8 cellular contexts compared by ENCODE assay signal in genomic region chr2:69387770-69388481, GRCh38. TPM values are rescaled to one million over a fixed set of nuclear protein-coding genes. Genes with fewer than 3 reads are reported as not detected.
DNase-seq lines count a peak whose midpoint lies in the region; ATAC-seq and TF ChIP-seq lines count a peak whose summit lies in the region.

No MANE protein-coding gene starts in this region.

- H4K20me1 ChIP-seq in KMS-11 (ENCODE audit: insufficient read depth): no peaks in the 10 kb centered on the region

- peak overlapping the region; percentile 91 for H3K27ac ChIP-seq in C4-2B
- H3K27ac ChIP-seq in KMS-11: 0 out of 2 replicates have a peak overlapping the region, but pooled peaks have one; percentile 35
- H3K27ac ChIP-seq in body of pancreas: peak overlapping the region; percentile 50 to 96 (median 87)
- H3K27ac ChIP-seq in mesodermal cell (ENCODE audit: low read depth, low read length, severe bottlenecking): peak overlapping the region; percentile 96

- H3K4me3 ChIP-seq in KMS-11 (IDR thresholded peaks at IDR 0.05; ENCODE audit: insufficient read depth, low read depth, low read length): no peak overlapping the region
- H3K4me3 ChIP-seq in body of pancreas: no peak overlapping the region
- peak overlapping the region; percentile 91 for H3K4me3 ChIP-seq in mesodermal cell (ENCODE audit: extremely low read depth, insufficient read depth, low read length, poor library complexity, severe bottlenecking)

- DNase-seq in body of pancreas (no peak), NOMO-1 treated with DMSO at 0.1 percent for 48 hours (lab: John Stamatoyannopoulos, UW; ENCODE audit: unreplicated experiment) (no peak), epidermal melanocyte (ENCODE audit: insufficient read length, low spot score) (no peak)
- no peak for DNase-seq in stimulated activated CD4-positive, alpha-beta T cell treated with anti-CD3 and anti-CD28 coated beads, Interleukin-4, amount 100 ng/mL, for 24 hours

- H3K36me3 ChIP-seq in KMS-11 (ENCODE audit: insufficient read depth): no peaks in the 10 kb centered on the region
- H3K36me3 ChIP-seq in body of pancreas (replicated peaks in 1 of 2; ENCODE audit: insufficient read depth in 1 of 2, low read depth in 2 of 2): no peaks in the 10 kb centered on the region
- H3K36me3 ChIP-seq in mesodermal cell (ENCODE audit: control insufficient read depth, insufficient read depth, low read length): peaks cover 10% of the 10 kb centered on the region

- no peaks in the 10 kb centered on the region for H3K9me3 ChIP-seq in body of pancreas
- H3K9me3 ChIP-seq in mesodermal cell (ENCODE audit: control insufficient read depth, low read length): no peaks in the 10 kb centered on the region

- H3K27me3 ChIP-seq in KMS-11 (ENCODE audit: insufficient read depth, low read depth) (no peaks in the 10 kb centered on the region), body of pancreas (no peaks in the 10 kb centered on the region)

- H3K4me1 ChIP-seq in KMS-11 (ENCODE audit: low read depth, poor library complexity, severe bottlenecking): peaks cover 42% of the 10 kb centered on the region
- H3K4me1 ChIP-seq in body of pancreas: peaks cover 36% of the 10 kb centered on the region
- peaks cover 4% of the 10 kb centered on the region for H3K4me1 ChIP-seq in mesodermal cell (ENCODE audit: control insufficient read depth, insufficient read depth, low read length, poor library complexity, severe bottlenecking)

- peaks cover 39% of the 10 kb centered on the region for H3K79me2 ChIP-seq in KMS-11 (ENCODE audit: insufficient read depth, low read depth)

- H2AFZ ChIP-seq in KMS-11 (ENCODE audit: low read depth): peak overlapping the region; percentile 97

- peak overlapping the region; percentile 85 for H3K4me2 ChIP-seq in KMS-11

- WGBS in body of pancreas, 2 donors: 71 to 73% methylated on average over 14 of the region's 14 CpGs
- WGBS in mesodermal cell (ENCODE audit: insufficient coverage in 2 of 2), 2 experiments: 88 to 93% methylated on average over 11 to 12 of the region's 14 CpGs

- intact Hi-C loops in body of pancreas (cut with DNase I): no loop called here

- no peak for ATAC-seq in body of pancreas
- no peak for ATAC-seq in HG03439 (IDR thresholded peaks at IDR 0.05; ENCODE audit: unreplicated experiment)

- TF ChIP-seq CTCF in C4-2B (conservative IDR thresholded peaks at IDR 0.05) (no peak), KMS-11 (conservative IDR thresholded peaks at IDR 0.05; ENCODE audit: low read depth, low read length) (no peak), body of pancreas (IDR thresholded peaks at IDR 0.05) (no peak)

- peak overlapping the region; percentile 85 for H3K9ac ChIP-seq in KMS-11

- TF ChIP-seq POLR2A in body of pancreas (IDR thresholded peaks at IDR 0.05): no peak

RNA-seq across cellular contexts. Expression of gene GFPT1, which starts 0.9 kb away (rescaled TPM):
- 10 to 100 TPM; 31.6 to 34.6 TPM for total RNA-seq in body of pancreas
- polyA plus RNA-seq in mesodermal cell (2013, experiment 1 of 2): 41.8 TPM
- polyA plus RNA-seq in mesodermal cell (2013, experiment 2 of 2): 42.1 TPM

RNA-seq across cellular contexts. Expression of gene NFU1, which starts 49.3 kb away (rescaled TPM):
- 10 to 100 TPM; 12.9 to 29.1 TPM for total RNA-seq in body of pancreas
- 55.9 TPM for polyA plus RNA-seq in mesodermal cell (2013, experiment 1 of 2)
- polyA plus RNA-seq in mesodermal cell (2013, experiment 2 of 2): 60.9 TPM

Comparison
In these comparisons a context has a peak if more than half of its experiments do, and no peak if none do; other contexts are left out.
1. H3K27ac ChIP-seq: peak in every context shown above with its lines; median percentile 96 in mesodermal cell; 91 in C4-2B; 87 in body of pancreas; 35 in KMS-11.